In genomic region chr2:9547272-9547991, GRCh38 we compare ENCODE assay signal across 11 cellular contexts.
DNase-seq lines count a peak whose midpoint lies in the region; ATAC-seq and TF ChIP-seq lines count a peak whose summit lies in the region.
"Had no signal": no experiment of that assay in that cellular context is flagged by ENCODE, and none has a peak within 500 bp of the region (broad histone marks: within the 10 kb centered on the region; RNA-seq: fewer than 3 reads in every experiment).

No MANE protein-coding gene starts in this region.

- no peak overlapping the region for H3K4me3 Mint-ChIP-seq in activated T-cell treated with anti-CD3 and anti-CD28 coated beads, Interleukin-2, amount 50 U/mL, for 24 hours
- peak overlapping the region; percentile 80 to 85 for H3K4me3 Mint-ChIP-seq in stimulated activated naive B cell treated with anti-CD40 and anti-IgM and Interleukin-4, amounts not matched to agents 10 μg/mL and 1 μg/mL and 100 μg/mL, for 72 hours

- ATAC-seq in stimulated activated naive B cell treated with anti-CD40 and anti-IgM and Interleukin-4, amounts not matched to agents 10 μg/mL and 1 μg/mL and 100 μg/mL, for 72 hours (replicated peaks) = no peak
- ATAC-seq: Right ventricle myocardium inferior had no signal

- H3K36me3 ChIP-seq in SU-DHL-6 (ENCODE audit: low read length) = peaks cover 5% of the 10 kb centered on the region

- no peak for DNase-seq in activated T-cell treated with anti-CD3 and anti-CD28 coated beads, Interleukin-2, amount 50 U/mL, for 24 hours
- no peak for DNase-seq in activated T-cell treated with anti-CD3 and anti-CD28 coated beads for 4 hours
- peak; percentile 42 for DNase-seq in fibroblast of pulmonary artery (ENCODE audit: low read depth)
- DNase-seq in stimulated activated naive B cell treated with anti-CD40 and anti-IgM and Interleukin-4, amounts not matched to agents 10 μg/mL and 1 μg/mL and 100 μg/mL, for 72 hours = no peak
- DNase-seq in NCI-H748 (lab: John Stamatoyannopoulos, UW; ENCODE audit: unreplicated experiment) = no peak
- DNase-seq in kidney tubule cell (ENCODE audit: low spot score) = no peak
- no peak for DNase-seq in posterior cingulate gyrus
- DNase-seq: AML-193, NCI-H2107 had no signal

- peaks cover 17% of the 10 kb centered on the region for H3K36me3 Mint-ChIP-seq in activated T-cell treated with anti-CD3 and anti-CD28 coated beads, Interleukin-2, amount 50 U/mL, for 24 hours (ENCODE audit: low read depth)
- H3K36me3 Mint-ChIP-seq in stimulated activated naive B cell treated with anti-CD40 and anti-IgM and Interleukin-4, amounts not matched to agents 10 μg/mL and 1 μg/mL and 100 μg/mL, for 72 hours = peaks cover 0 to 1% of the 10 kb centered on the region in 2 donors

- no peaks in the 10 kb centered on the region for H3K9me3 Mint-ChIP-seq in activated T-cell treated with anti-CD3 and anti-CD28 coated beads, Interleukin-2, amount 50 U/mL, for 24 hours
- H3K9me3 Mint-ChIP-seq in stimulated activated naive B cell treated with anti-CD40 and anti-IgM and Interleukin-4, amounts not matched to agents 10 μg/mL and 1 μg/mL and 100 μg/mL, for 72 hours = no peaks in the 10 kb centered on the region

- peak overlapping the region; percentile 100 for H3K4me2 ChIP-seq in SU-DHL-6 (ENCODE audit: low read depth, low read length, poor library complexity, severe bottlenecking)

- H3K27me3 ChIP-seq in SU-DHL-6 (ENCODE audit: low read length) = no peaks in the 10 kb centered on the region

- peaks cover 84% of the 10 kb centered on the region for H3K79me2 ChIP-seq in SU-DHL-6 (ENCODE audit: insufficient read depth, low read length)

- no peaks in the 10 kb centered on the region for H3K27me3 Mint-ChIP-seq in activated T-cell treated with anti-CD3 and anti-CD28 coated beads, Interleukin-2, amount 50 U/mL, for 24 hours
- H3K27me3 Mint-ChIP-seq in stimulated activated naive B cell treated with anti-CD40 and anti-IgM and Interleukin-4, amounts not matched to agents 10 μg/mL and 1 μg/mL and 100 μg/mL, for 72 hours = no peaks in the 10 kb centered on the region

- intact Hi-C loops in posterior cingulate gyrus (cut with DNase I) = no loop called here

- H3K4me3 ChIP-seq in SU-DHL-6 (ENCODE audit: insufficient read depth, low read length, poor library complexity, severe bottlenecking) (peak overlapping the region; percentile 1), fibroblast of pulmonary artery (replicated peaks; ENCODE audit: low read depth, low read length) (no peak overlapping the region)

- peaks cover 75% of the 10 kb centered on the region for H3K4me1 Mint-ChIP-seq in activated T-cell treated with anti-CD3 and anti-CD28 coated beads, Interleukin-2, amount 50 U/mL, for 24 hours (ENCODE audit: low read depth)
- peaks cover 56 to 86% of the 10 kb centered on the region in 2 donors for H3K4me1 Mint-ChIP-seq in stimulated activated naive B cell treated with anti-CD40 and anti-IgM and Interleukin-4, amounts not matched to agents 10 μg/mL and 1 μg/mL and 100 μg/mL, for 72 hours

- H3F3A ChIP-seq in SU-DHL-6 (ENCODE audit: insufficient read depth) = peaks cover 89% of the 10 kb centered on the region

- peak overlapping the region; percentile 100 for H3K27ac ChIP-seq in SU-DHL-6 (ENCODE audit: low read depth, low read length)

- H3K9me3 ChIP-seq in SU-DHL-6 (ENCODE audit: insufficient read depth, low read length) = no peaks in the 10 kb centered on the region

- H3K9me2 ChIP-seq in SU-DHL-6 (replicated peaks; ENCODE audit: insufficient read depth, low read length) = no peaks in the 10 kb centered on the region

- no peaks in the 10 kb centered on the region for H4K20me1 ChIP-seq in SU-DHL-6 (ENCODE audit: low read depth, low read length)

- no peak overlapping the region for H2AFZ ChIP-seq in SU-DHL-6 (ENCODE audit: low read depth, low read length, severe bottlenecking)

- TF ChIP-seq CTCF in SU-DHL-6 (IDR thresholded peaks at IDR 0.05; ENCODE audit: insufficient read depth, low read length, poor library complexity, severe bottlenecking) (no peak), fibroblast of pulmonary artery (IDR thresholded peaks at IDR 0.05; ENCODE audit: low read length, missing control alignments) (no peak)

- peak overlapping the region; percentile 63 for H3K27ac Mint-ChIP-seq in activated T-cell treated with anti-CD3 and anti-CD28 coated beads, Interleukin-2, amount 50 U/mL, for 24 hours
- peak overlapping the region; percentile 72 for H3K27ac Mint-ChIP-seq in stimulated activated naive B cell treated with anti-CD40 and anti-IgM and Interleukin-4, amounts not matched to agents 10 μg/mL and 1 μg/mL and 100 μg/mL, for 72 hours

- H3K9ac ChIP-seq in SU-DHL-6 (ENCODE audit: low read length) = peak overlapping the region; percentile 89
